ENCODE assay signal across 8 cellular contexts in genomic region chr1:6358144-6358624, GRCh38. TPM values are rescaled to one million over a fixed set of nuclear protein-coding genes. Genes with fewer than 3 reads are reported as not detected.
A peak's percentile ranks its signal among the peaks of the same experiment; 100 is the strongest.
DNase-seq lines count a peak whose midpoint lies in the region; ATAC-seq and TF ChIP-seq lines count a peak whose summit lies in the region.

No MANE protein-coding gene starts in this region.

- in situ Hi-C loops in GM13977 (cut with MboI; ENCODE audit: low pct_unique_long_range_greater_than_20kb, low sequenced_read_pairs, unreplicated experiment) = no loop called here

- H3K9me3 ChIP-seq in gastroesophageal sphincter = no peaks in the 10 kb centered on the region

- H3K36me3 ChIP-seq in gastroesophageal sphincter = no peaks in the 10 kb centered on the region

- no peaks in the 10 kb centered on the region for H3K27me3 Mint-ChIP-seq in activated CD8-positive, alpha-beta memory T cell treated with anti-CD3 and anti-CD28 coated beads, Interleukin-2, amount 10 ng/mL, durations not matched to agents 7 days and 5 days
- no peaks in the 10 kb centered on the region for H3K27me3 Mint-ChIP-seq in activated CD4-positive, alpha-beta memory T cell treated with anti-CD3 and anti-CD28 coated beads, Interleukin-2, amount 10 ng/mL, durations not matched to agents 7 days and 5 days
- H3K27me3 Mint-ChIP-seq in progenitor cell of endocrine pancreas = no peaks in the 10 kb centered on the region

- peak; percentile 15 for ATAC-seq in activated CD8-positive, alpha-beta memory T cell treated with anti-CD3 and anti-CD28 coated beads, Interleukin-2, amount 10 ng/mL, durations not matched to agents 7 days and 5 days
- ATAC-seq in gastroesophageal sphincter (no peak), GM19455 (IDR thresholded peaks at IDR 0.05; ENCODE audit: unreplicated experiment) (no peak)
- ATAC-seq in stimulated activated naive CD8-positive, alpha-beta T cell treated with anti-CD3 and anti-CD28 coated beads, Interleukin-15, Interleukin-2, amounts not matched to agents 100 U/mL and 50 U/mL, for 24 hours = peak; percentile 8

- H3K27ac ChIP-seq in gastroesophageal sphincter = peak overlapping the region in 3 of 4 donors; percentile 74 to 87 (median 84)

- peaks cover 0 to 52% (median 36%) of the 10 kb centered on the region in 3 donors for H3K4me1 ChIP-seq in gastroesophageal sphincter

- H3K4me1 Mint-ChIP-seq in activated CD8-positive, alpha-beta memory T cell treated with anti-CD3 and anti-CD28 coated beads, Interleukin-2, amount 10 ng/mL, durations not matched to agents 7 days and 5 days = peaks cover 33% of the 10 kb centered on the region
- H3K4me1 Mint-ChIP-seq in activated CD4-positive, alpha-beta memory T cell treated with anti-CD3 and anti-CD28 coated beads, Interleukin-2, amount 10 ng/mL, durations not matched to agents 7 days and 5 days = peaks cover 41% of the 10 kb centered on the region
- peaks cover 27% of the 10 kb centered on the region for H3K4me1 Mint-ChIP-seq in progenitor cell of endocrine pancreas (ENCODE audit: low read depth)

- POLR2A ChIA-PET in activated CD4-positive, alpha-beta memory T cell treated with anti-CD3 and anti-CD28 coated beads, Interleukin-2, amount 10 ng/mL, durations not matched to agents 7 days and 5 days (lab: Charles Lee) = interaction anchor here (0.8 to 4.4 kb wide), 7 partner anchors 10 to 122 kb away, joined by 3 to 34 read pairs (median 3); partner anchors contain the start of genes ACOT7 and ICMT

- TF ChIP-seq CTCF in gastroesophageal sphincter (IDR thresholded peaks at IDR 0.05) = no peak
- TF ChIP-seq CTCF in progenitor cell of endocrine pancreas (IDR thresholded peaks at IDR 0.05; ENCODE audit: unreplicated experiment) = no peak
- no peak for TF ChIP-seq CTCF in GM13977 (IDR thresholded peaks at IDR 0.05; ENCODE audit: extremely low read depth, insufficient read depth, missing control alignments)

- no peaks in the 10 kb centered on the region for H3K9me3 Mint-ChIP-seq in activated CD8-positive, alpha-beta memory T cell treated with anti-CD3 and anti-CD28 coated beads, Interleukin-2, amount 10 ng/mL, durations not matched to agents 7 days and 5 days (ENCODE audit: low read depth)
- no peaks in the 10 kb centered on the region for H3K9me3 Mint-ChIP-seq in activated CD4-positive, alpha-beta memory T cell treated with anti-CD3 and anti-CD28 coated beads, Interleukin-2, amount 10 ng/mL, durations not matched to agents 7 days and 5 days
- peaks cover under 1% of the 10 kb centered on the region for H3K9me3 Mint-ChIP-seq in progenitor cell of endocrine pancreas (ENCODE audit: low read depth)

- H3K36me3 Mint-ChIP-seq in activated CD8-positive, alpha-beta memory T cell treated with anti-CD3 and anti-CD28 coated beads, Interleukin-2, amount 10 ng/mL, durations not matched to agents 7 days and 5 days = no peaks in the 10 kb centered on the region
- no peaks in the 10 kb centered on the region for H3K36me3 Mint-ChIP-seq in activated CD4-positive, alpha-beta memory T cell treated with anti-CD3 and anti-CD28 coated beads, Interleukin-2, amount 10 ng/mL, durations not matched to agents 7 days and 5 days (ENCODE audit: low read depth)
- no peaks in the 10 kb centered on the region for H3K36me3 Mint-ChIP-seq in progenitor cell of endocrine pancreas (ENCODE audit: insufficient read depth)

- no peak for DNase-seq in activated CD8-positive, alpha-beta memory T cell treated with anti-CD3 and anti-CD28 coated beads, Interleukin-2, amount 10 ng/mL, durations not matched to agents 7 days and 5 days
- no peak for DNase-seq in activated CD8-positive, alpha-beta memory T cell treated with anti-CD3 and anti-CD28 coated beads for 24 hours
- DNase-seq in activated CD4-positive, alpha-beta memory T cell treated with anti-CD3 and anti-CD28 coated beads, Interleukin-2, amount 10 ng/mL, durations not matched to agents 7 days and 5 days = peak; percentile 35
- peak; percentile 19 for DNase-seq in stimulated activated naive CD8-positive, alpha-beta T cell treated with anti-CD3 and anti-CD28 coated beads, Interleukin-15, Interleukin-2, amounts not matched to agents 100 U/mL and 50 U/mL, for 24 hours
- DNase-seq in progenitor cell of endocrine pancreas (ENCODE audit: low spot score, unreplicated experiment) = no peak
- DNase-seq in GM13977 (ENCODE audit: low spot score) = no peak

- no peaks in the 10 kb centered on the region for H3K27me3 ChIP-seq in gastroesophageal sphincter

- no peak for TF ChIP-seq EP300 in gastroesophageal sphincter (IDR thresholded peaks at IDR 0.05)

- CTCF ChIA-PET in activated CD8-positive, alpha-beta memory T cell treated with anti-CD3 and anti-CD28 coated beads, Interleukin-2, amount 10 ng/mL, durations not matched to agents 7 days and 5 days (lab: Charles Lee) = interaction anchor here (0.7 to 7.7 kb wide), 12 partner anchors 9 to 197 kb away, joined by 3 to 90 read pairs (median 4); partner anchors contain the start of gene ACOT7
- CTCF ChIA-PET in activated CD4-positive, alpha-beta memory T cell treated with anti-CD3 and anti-CD28 coated beads, Interleukin-2, amount 10 ng/mL, durations not matched to agents 7 days and 5 days (lab: Charles Lee) = interaction anchor here (1.1 to 4.2 kb wide), 9 partner anchors 10 to 112 kb away, joined by 3 to 37 read pairs (median 10); partner anchors contain the start of gene ACOT7

- peak overlapping the region; percentile 91 for H3K27ac Mint-ChIP-seq in activated CD8-positive, alpha-beta memory T cell treated with anti-CD3 and anti-CD28 coated beads, Interleukin-2, amount 10 ng/mL, durations not matched to agents 7 days and 5 days
- peak overlapping the region; percentile 85 for H3K27ac Mint-ChIP-seq in activated CD4-positive, alpha-beta memory T cell treated with anti-CD3 and anti-CD28 coated beads, Interleukin-2, amount 10 ng/mL, durations not matched to agents 7 days and 5 days
- H3K27ac Mint-ChIP-seq in progenitor cell of endocrine pancreas = no peak overlapping the region

- WGBS in gastroesophageal sphincter (ENCODE audit: low coverage in 1 of 2), 2 donors = no CpG with 5 or more reads among the region's 10 CpGs

- TF ChIP-seq POLR2A in gastroesophageal sphincter (IDR thresholded peaks at IDR 0.05) = no peak

- H3K4me3 Mint-ChIP-seq in activated CD8-positive, alpha-beta memory T cell treated with anti-CD3 and anti-CD28 coated beads, Interleukin-2, amount 10 ng/mL, durations not matched to agents 7 days and 5 days = no peak overlapping the region
- H3K4me3 Mint-ChIP-seq in activated CD4-positive, alpha-beta memory T cell treated with anti-CD3 and anti-CD28 coated beads, Interleukin-2, amount 10 ng/mL, durations not matched to agents 7 days and 5 days = no peak overlapping the region
- no peak overlapping the region for H3K4me3 Mint-ChIP-seq in progenitor cell of endocrine pancreas (ENCODE audit: low read depth)

- H3K4me3 ChIP-seq in gastroesophageal sphincter = no peak overlapping the region

RNA-seq across cellular contexts. Expression of gene ACOT7, which starts 35.4 kb away (rescaled TPM):
- 10 to 100 TPM; 81.3 to 87.0 TPM for total RNA-seq in activated CD8-positive, alpha-beta memory T cell treated with anti-CD3 and anti-CD28 coated beads, Interleukin-2, amount 10 ng/mL, durations not matched to agents 7 days and 5 days
- 10 to 100 TPM; 56.8 to 58.6 TPM for total RNA-seq in activated CD4-positive, alpha-beta memory T cell treated with anti-CD3 and anti-CD28 coated beads, Interleukin-2, amount 10 ng/mL, durations not matched to agents 7 days and 5 days
- 10 to 100 TPM; 22.3 to 32.5 (median 25.0) TPM for total RNA-seq in gastroesophageal sphincter
- 30.2 and 30.3 TPM in 2 replicates for total RNA-seq in progenitor cell of endocrine pancreas

Comparison
In these comparisons a context has a peak if more than half of its experiments do, and no peak if none do; other contexts are left out.
1. ATAC-seq: peak in activated CD8-positive, alpha-beta memory T cell treated with anti-CD3 and anti-CD28 coated beads, Interleukin-2, amount 10 ng/mL, durations not matched to agents 7 days and 5 days (single experiment) and stimulated activated naive CD8-positive, alpha-beta T cell treated with anti-CD3 and anti-CD28 coated beads, Interleukin-15, Interleukin-2, amounts not matched to agents 100 U/mL and 50 U/mL, for 24 hours (single experiment); none in gastroesophageal sphincter (single experiment) and GM19455 (single experiment).
2. DNase-seq: peak in activated CD4-positive, alpha-beta memory T cell treated with anti-CD3 and anti-CD28 coated beads, Interleukin-2, amount 10 ng/mL, durations not matched to agents 7 days and 5 days (single experiment) and stimulated activated naive CD8-positive, alpha-beta T cell treated with anti-CD3 and anti-CD28 coated beads, Interleukin-15, Interleukin-2, amounts not matched to agents 100 U/mL and 50 U/mL, for 24 hours (single experiment); none in activated CD8-positive, alpha-beta memory T cell treated with anti-CD3 and anti-CD28 coated beads, Interleukin-2, amount 10 ng/mL, durations not matched to agents 7 days and 5 days (single experiment), activated CD8-positive, alpha-beta memory T cell treated with anti-CD3 and anti-CD28 coated beads for 24 hours (single experiment), progenitor cell of endocrine pancreas (single experiment) and GM13977 (single experiment).